Comparison of ENCODE assay signal across 28 cellular contexts in genomic region chr6:168612586-168612985, GRCh38.
"Had no signal": no experiment of that assay in that cellular context is flagged by ENCODE, and none has a peak within 500 bp of the region (broad histone marks: within the 10 kb centered on the region; RNA-seq: fewer than 3 reads in every experiment).

No MANE protein-coding gene starts in this region.

- H3K4me3 Mint-ChIP-seq: stimulated activated effector memory CD8-positive, alpha-beta T cell treated with anti-CD3 and anti-CD28 coated beads, Interleukin-12 subunit alpha, Interleukin-12 subunit beta, amount 100 ng/mL, for 72 hours; stimulated activated memory B cell treated with anti-CD40 and anti-IgM and Interleukin-4, amounts not matched to agents 10 μg/mL and 1 μg/mL and 100 μg/mL, for 72 hours; stimulated activated naive B cell treated with anti-CD40 and anti-IgM and Interleukin-4, amounts not matched to agents 10 μg/mL and 1 μg/mL and 100 μg/mL, for 72 hours; stimulated activated naive CD8-positive, alpha-beta T cell treated with anti-CD3 and anti-CD28 coated beads, Interleukin-15, amount 100 ng/mL, for 72 hours; stimulated activated naive CD8-positive, alpha-beta T cell treated with anti-CD3 and anti-CD28 coated beads, Interleukin-15, Interleukin-2, amounts not matched to agents 100 ng/mL and 50 ng/mL, for 24 hours; type B pancreatic cell had no signal

- H3K27ac Mint-ChIP-seq: stimulated activated effector memory CD8-positive, alpha-beta T cell treated with anti-CD3 and anti-CD28 coated beads, Interleukin-12 subunit alpha, Interleukin-12 subunit beta, amount 100 ng/mL, for 72 hours; stimulated activated memory B cell treated with anti-CD40 and anti-IgM and Interleukin-4, amounts not matched to agents 10 μg/mL and 1 μg/mL and 100 μg/mL, for 72 hours; stimulated activated naive B cell treated with anti-CD40 and anti-IgM and Interleukin-4, amounts not matched to agents 10 μg/mL and 1 μg/mL and 100 μg/mL, for 72 hours; stimulated activated naive CD8-positive, alpha-beta T cell treated with anti-CD3 and anti-CD28 coated beads, Interleukin-15, amount 100 ng/mL, for 72 hours; stimulated activated naive CD8-positive, alpha-beta T cell treated with anti-CD3 and anti-CD28 coated beads, Interleukin-15, Interleukin-2, amounts not matched to agents 100 ng/mL and 50 ng/mL, for 24 hours; type B pancreatic cell had no signal

- H3K36me3 Mint-ChIP-seq: stimulated activated effector memory CD8-positive, alpha-beta T cell treated with anti-CD3 and anti-CD28 coated beads, Interleukin-12 subunit alpha, Interleukin-12 subunit beta, amount 100 ng/mL, for 72 hours; stimulated activated memory B cell treated with anti-CD40 and anti-IgM and Interleukin-4, amounts not matched to agents 10 μg/mL and 1 μg/mL and 100 μg/mL, for 72 hours; stimulated activated naive B cell treated with anti-CD40 and anti-IgM and Interleukin-4, amounts not matched to agents 10 μg/mL and 1 μg/mL and 100 μg/mL, for 72 hours had no signal

- H3K27me3 ChIP-seq: stomach, suprapubic skin, testis, thyroid gland, tibial artery, tibial nerve, transverse colon, upper lobe of left lung, upper lobe of right lung, uterus, vagina had no signal

- H3K27me3 Mint-ChIP-seq: stimulated activated memory B cell treated with anti-CD40 and anti-IgM and Interleukin-4, amounts not matched to agents 10 μg/mL and 1 μg/mL and 100 μg/mL, for 72 hours; stimulated activated naive B cell treated with anti-CD40 and anti-IgM and Interleukin-4, amounts not matched to agents 10 μg/mL and 1 μg/mL and 100 μg/mL, for 72 hours; stimulated activated naive CD8-positive, alpha-beta T cell treated with anti-CD3 and anti-CD28 coated beads, Interleukin-15, Interleukin-2, amounts not matched to agents 100 ng/mL and 50 ng/mL, for 24 hours had no signal

- H3K4me1 ChIP-seq: transverse colon, upper lobe of right lung, uterus, vagina had no signal

- H3K36me3 ChIP-seq: suprapubic skin, thyroid gland, transverse colon, upper lobe of left lung, upper lobe of right lung, uterus, vagina had no signal

- H3K9me3 Mint-ChIP-seq: type B pancreatic cell had no signal

- ATAC-seq: stimulated activated effector memory CD8-positive, alpha-beta T cell treated with anti-CD3 and anti-CD28 coated beads, Interleukin-12 subunit alpha, Interleukin-12 subunit beta, amount 100 ng/mL, for 72 hours; stimulated activated memory B cell treated with anti-CD40 and anti-IgM and Interleukin-4, amounts not matched to agents 10 μg/mL and 1 μg/mL and 100 μg/mL, for 72 hours; stimulated activated naive B cell treated with anti-CD40 and anti-IgM and Interleukin-4, amounts not matched to agents 10 μg/mL and 1 μg/mL and 100 μg/mL, for 72 hours; stimulated activated naive CD8-positive, alpha-beta T cell treated with anti-CD3 and anti-CD28 coated beads, Interleukin-15, amount 100 ng/mL, for 72 hours; stimulated activated naive CD8-positive, alpha-beta T cell treated with anti-CD3 and anti-CD28 coated beads, Interleukin-15, Interleukin-2, amounts not matched to agents 100 U/mL and 50 U/mL, for 24 hours; upper lobe of right lung had no signal

- H3K9me3 ChIP-seq: stomach, suprapubic skin, testis, thoracic aorta, thyroid gland, tibial artery, transverse colon, upper lobe of left lung, upper lobe of right lung, uterus, vagina had no signal

- H3K4me1 Mint-ChIP-seq: stimulated activated effector memory CD8-positive, alpha-beta T cell treated with anti-CD3 and anti-CD28 coated beads, Interleukin-12 subunit alpha, Interleukin-12 subunit beta, amount 100 ng/mL, for 72 hours; stimulated activated memory B cell treated with anti-CD40 and anti-IgM and Interleukin-4, amounts not matched to agents 10 μg/mL and 1 μg/mL and 100 μg/mL, for 72 hours; stimulated activated naive B cell treated with anti-CD40 and anti-IgM and Interleukin-4, amounts not matched to agents 10 μg/mL and 1 μg/mL and 100 μg/mL, for 72 hours; stimulated activated naive CD8-positive, alpha-beta T cell treated with anti-CD3 and anti-CD28 coated beads, Interleukin-15, amount 100 ng/mL, for 72 hours had no signal

- DNase-seq: stimulated activated CD4-positive, alpha-beta T cell treated with anti-CD3 and anti-CD28 coated beads, Interleukin-2, amount 100 ng/mL, for 48 hours; stimulated activated CD4-positive, alpha-beta T cell treated with anti-CD3 and anti-CD28 coated beads, Interleukin-4, amount 100 ng/mL, for 1 hour; stimulated activated CD4-positive, alpha-beta T cell treated with anti-CD3 and anti-CD28 coated beads, Interleukin-4, amount 100 ng/mL, for 24 hours; stimulated activated CD4-positive, alpha-beta T cell treated with anti-CD3 and anti-CD28 coated beads, Interleukin-4, amount 100 ng/mL, for 4 hours; stimulated activated CD8-positive, alpha-beta memory T cell treated with anti-CD3 and anti-CD28 coated beads, Interleukin-4, amount 100 ng/mL, for 48 hours; stimulated activated naive B cell treated with anti-CD40 and anti-IgM and Interleukin-4, amounts not matched to agents 10 μg/mL and 1 μg/mL and 100 μg/mL, for 72 hours; stimulated activated naive CD4-positive, alpha-beta T cell; stimulated activated naive CD4-positive, alpha-beta T cell treated with Interleukin-2 at 50 U/mL for 16 hours; stimulated activated naive CD8-positive, alpha-beta T cell treated with anti-CD3 and anti-CD28 coated beads, Interleukin-15, amount 100 ng/mL, for 72 hours; stimulated activated naive CD8-positive, alpha-beta T cell treated with anti-CD3 and anti-CD28 coated beads, Interleukin-15, Interleukin-2, amounts not matched to agents 100 U/mL and 50 U/mL, for 24 hours; stomach; substantia nigra; testis; thyroid gland; tibial artery; transverse colon; trophoblast cell; upper lobe of right lung; uterus had no signal

- H3K27ac ChIP-seq: suprapubic skin, testis, thoracic aorta, thyroid gland, tibial artery, tibial nerve, transverse colon, upper lobe of left lung, upper lobe of right lung, vagina had no signal

- H3K4me3 ChIP-seq: stomach, suprapubic skin, testis, thoracic aorta, thyroid gland, tibial artery, tibial nerve, transverse colon, upper lobe of left lung, upper lobe of right lung, uterus, vagina had no signal
